In the genomic region with DNA sequence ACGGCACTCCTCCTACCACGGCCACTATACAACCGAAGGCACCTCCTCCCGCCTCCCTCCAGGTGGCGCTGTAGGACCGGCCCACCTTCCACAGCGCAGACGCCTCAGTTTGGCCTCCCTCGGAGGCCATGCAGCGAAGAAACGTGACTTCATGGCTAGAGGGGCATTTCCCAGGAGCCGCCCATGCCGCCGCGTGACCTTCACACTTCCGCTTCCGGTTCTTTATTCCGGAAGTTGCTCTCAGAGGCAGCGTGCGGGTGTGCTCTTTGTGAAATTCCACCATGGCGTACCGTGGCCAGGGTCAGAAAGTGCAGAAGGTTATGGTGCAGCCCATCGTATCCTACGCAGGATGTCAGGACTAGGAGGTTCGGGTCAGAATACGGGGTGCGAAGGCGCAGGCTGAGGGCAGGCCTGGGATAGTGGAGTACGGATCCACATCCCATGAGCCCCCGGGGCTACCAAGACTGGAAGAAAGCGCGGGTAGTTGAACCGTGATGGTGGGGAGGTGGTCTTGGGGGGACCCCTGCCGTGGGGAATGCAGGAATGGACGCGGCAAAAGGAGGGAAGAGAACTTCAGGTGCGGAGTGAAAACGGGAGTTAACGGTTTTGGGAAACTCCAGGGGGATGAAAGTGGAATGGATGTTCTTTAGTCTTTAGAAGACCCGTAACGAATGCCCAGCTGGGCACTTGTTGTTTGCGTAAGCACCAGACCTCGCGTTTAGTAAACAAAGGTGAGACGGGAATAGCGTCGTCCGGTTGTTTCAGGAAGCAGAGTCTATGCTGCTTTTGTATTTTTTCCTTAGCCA, we compare ENCODE assay signal across 8 cellular contexts. TPM values are rescaled to one million over a fixed set of nuclear protein-coding genes. Genes with fewer than 3 reads are reported as not detected.
DNase-seq lines count a peak whose midpoint lies in the region; ATAC-seq, FAIRE-seq and TF ChIP-seq lines count a peak whose summit lies in the region.

Gene SNRPE (plus strand): TSS at position 221 of the 806 bp plus-strand sequence. CDS start 61 bp downstream, at position 282.

- peak within 1 kb of the TSS; percentile 68 for H3K27ac ChIP-seq in H9 (ENCODE audit: insufficient read length, low read depth, low read length)

- TF ChIP-seq CTCF in H9 (conservative IDR thresholded peaks at IDR 0.05) (peak; percentile 98), fibroblast of the aortic adventitia (IDR thresholded peaks at IDR 0.05; ENCODE audit: insufficient read depth, low read length) (peak; percentile 97), nephron progenitor cell (IDR thresholded peaks at IDR 0.05) (peak; percentile 96)

- no peak within 1 kb of the TSS for H2BK20ac ChIP-seq in H9 (ENCODE audit: low read depth, low read length, poor library complexity, severe bottlenecking)

- H3K23ac ChIP-seq in H9 (ENCODE audit: insufficient read length, low read depth, low read length): no peak within 1 kb of the TSS

- DNase-seq in H9 (peak; percentile 99), M059J (ENCODE audit: low read depth) (peak; percentile 98), SHP77 (lab: John Stamatoyannopoulos, UW) (peak; percentile 95 to 96), fibroblast of the aortic adventitia (ENCODE audit: low read depth) (peak; percentile 98), nephron progenitor cell (peak; percentile 95)
- DNase-seq in activated effector memory CD4-positive, alpha-beta T cell treated with Interleukin-2 at 50 U/mL for 16 hours: peak; percentile 92
- peak; percentile 95 to 98 for DNase-seq in stimulated activated naive CD8-positive, alpha-beta T cell treated with anti-CD3 and anti-CD28 coated beads, Interleukin-15, amount 100 ng/mL, for 72 hours

- peak within 1 kb of the TSS; percentile 97 to 98 for H3K4me3 Mint-ChIP-seq in H9
- H3K4me3 Mint-ChIP-seq in nephron progenitor cell: peak within 1 kb of the TSS; percentile 100
- peak within 1 kb of the TSS; percentile 92 to 100 for H3K4me3 Mint-ChIP-seq in stimulated activated naive CD8-positive, alpha-beta T cell treated with anti-CD3 and anti-CD28 coated beads, Interleukin-15, amount 100 ng/mL, for 72 hours

- H4K91ac ChIP-seq in H9 (ENCODE audit: insufficient read length, low read depth, low read length): no peak within 1 kb of the TSS

- H3K4me1 Mint-ChIP-seq in H9 (peaks cover 11 to 13% of the 10 kb centered on the region in 2 experiments), nephron progenitor cell (peaks cover 24% of the 10 kb centered on the region)
- peaks cover 38% of the 10 kb centered on the region for H3K4me1 Mint-ChIP-seq in stimulated activated naive CD8-positive, alpha-beta T cell treated with anti-CD3 and anti-CD28 coated beads, Interleukin-15, amount 100 ng/mL, for 72 hours

- H3K9ac ChIP-seq in H9 (ENCODE audit: extremely low read depth, insufficient read length, low read length): peak within 1 kb of the TSS; percentile 98

- WGBS in H9 (ENCODE audit: extremely low coverage, insufficient read length, low lambda C conversion rate): no CpG with 5 or more reads among the region's 48 CpGs

- H3K36me3 Mint-ChIP-seq in H9 (ENCODE audit: insufficient read depth in 1 of 3, low read depth in 3 of 3) (peaks cover 24 to 46% (median 39%) of the 10 kb centered on the region in 3 experiments), nephron progenitor cell (ENCODE audit: low read depth) (peaks cover 45% of the 10 kb centered on the region)

- no peaks in the 10 kb centered on the region for H4K20me1 ChIP-seq in H9 (ENCODE audit: control insufficient read depth, insufficient read depth, insufficient read length)

- H2BK12ac ChIP-seq in H9 (ENCODE audit: insufficient read length, low read depth, low read length): peak within 1 kb of the TSS; percentile 37

- H3K27ac Mint-ChIP-seq in H9: peak within 1 kb of the TSS; percentile 99 to 100 (median 100)
- H3K27ac Mint-ChIP-seq in nephron progenitor cell: peak within 1 kb of the TSS; percentile 99
- peak within 1 kb of the TSS; percentile 97 to 100 for H3K27ac Mint-ChIP-seq in stimulated activated naive CD8-positive, alpha-beta T cell treated with anti-CD3 and anti-CD28 coated beads, Interleukin-15, amount 100 ng/mL, for 72 hours

- peak within 1 kb of the TSS; percentile 86 for H3T11ph ChIP-seq in H9 (ENCODE audit: low read length)

- H3K27me3 Mint-ChIP-seq in H9 (ENCODE audit: low read depth) (no peaks in the 10 kb centered on the region; the same call in 1 of the 2 replicates), nephron progenitor cell (ENCODE audit: low read depth, poor library complexity) (peaks cover 3% of the 10 kb centered on the region)
- no peaks in the 10 kb centered on the region for H3K27me3 Mint-ChIP-seq in stimulated activated naive CD8-positive, alpha-beta T cell treated with anti-CD3 and anti-CD28 coated beads, Interleukin-15, amount 100 ng/mL, for 72 hours

- no peaks in the 10 kb centered on the region for H3K27me3 ChIP-seq in H9 (ENCODE audit: insufficient read depth, low read length)

- peak within 1 kb of the TSS; percentile 99 for H3K4me3 ChIP-seq in fibroblast of the aortic adventitia (ENCODE audit: low read depth, low read length)

- H4K5ac ChIP-seq in H9 (ENCODE audit: insufficient read length, low read depth, low read length): peak within 1 kb of the TSS; percentile 98

- H3K9me3 ChIP-seq in H9 (ENCODE audit: control insufficient read depth, low read depth, low read length): no peaks in the 10 kb centered on the region

- peak; percentile 93 for FAIRE-seq in G401.6 (lab: Jason Lieb, UNC)

- H2AK5ac ChIP-seq in H9 (ENCODE audit: insufficient read length, low read length): no peak within 1 kb of the TSS

- H3K4me2 ChIP-seq in H9 (ENCODE audit: insufficient read depth, insufficient read length, low read length): peak within 1 kb of the TSS; percentile 39

- peaks cover 10% of the 10 kb centered on the region; the same call in 1 of the 2 replicates for H3K79me2 ChIP-seq in H9 (ENCODE audit: insufficient read depth, low read length)

- ATAC-seq in stimulated activated naive CD8-positive, alpha-beta T cell treated with anti-CD3 and anti-CD28 coated beads, Interleukin-15, amount 100 ng/mL, for 72 hours: peak; percentile 97

- H2BK5ac ChIP-seq in H9 (ENCODE audit: insufficient read length, low read length): peak within 1 kb of the TSS; percentile 74

- no peak within 1 kb of the TSS; the same call in 1 of the 2 replicates for H3K4ac ChIP-seq in H9 (ENCODE audit: low read depth, low read length)

- peak within 1 kb of the TSS; percentile 97 for H2BK120ac ChIP-seq in H9 (ENCODE audit: low read depth, low read length, poor library complexity, severe bottlenecking)

- peak within 1 kb of the TSS; percentile 96 for H3K56ac ChIP-seq in H9 (ENCODE audit: insufficient read length, low read depth, low read length)

- H3K4me1 ChIP-seq in H9 (ENCODE audit: insufficient read depth, low read length): peaks cover 2% of the 10 kb centered on the region; the same call in 1 of the 2 replicates

- H3K14ac ChIP-seq in H9 (ENCODE audit: insufficient read depth, low read length): peak within 1 kb of the TSS; percentile 99

- H4K8ac ChIP-seq in H9 (replicated peaks; ENCODE audit: insufficient read length, low read depth, low read length): peak within 1 kb of the TSS; percentile 85

- H3K23me2 ChIP-seq in H9 (ENCODE audit: insufficient read length, low read depth, low read length, poor library complexity, severe bottlenecking): peaks cover 3% of the 10 kb centered on the region

- H3K9me3 Mint-ChIP-seq in H9: no peaks in the 10 kb centered on the region
- no peaks in the 10 kb centered on the region for H3K9me3 Mint-ChIP-seq in nephron progenitor cell
- no peaks in the 10 kb centered on the region for H3K9me3 Mint-ChIP-seq in stimulated activated naive CD8-positive, alpha-beta T cell treated with anti-CD3 and anti-CD28 coated beads, Interleukin-15, amount 100 ng/mL, for 72 hours

- no peak within 1 kb of the TSS for H2BK15ac ChIP-seq in H9 (ENCODE audit: low read depth, low read length)

- H3K18ac ChIP-seq in H9 (ENCODE audit: insufficient read length, low read depth, low read length): peak within 1 kb of the TSS; percentile 99

- H3K79me1 ChIP-seq in H9 (ENCODE audit: insufficient read depth, low read depth, low read length, poor library complexity, severe bottlenecking): peaks cover 5% of the 10 kb centered on the region

- no peak within 1 kb of the TSS for H2AFZ ChIP-seq in H9 (ENCODE audit: low read length)

RNA-seq across cellular contexts. Expression of gene SNRPE, which starts in this region (rescaled TPM):
- total RNA-seq in H9 (2021) (326 and 327 TPM in 2 replicates), fibroblast of the aortic adventitia (ENCODE audit: low replicate concordance) (95.4 and 105 TPM in 2 replicates)
- 166 and 272 TPM in 2 replicates for total RNA-seq in M059J (2014; rRNA removed; shearing (Covaris generic))

Comparison
In these comparisons a context has a peak if more than half of its experiments do, and no peak if none do; other contexts are left out.
1. Peak in every context shown above with its lines: DNase-seq, ATAC-seq, H3K4me3 ChIP-seq and H3K27ac ChIP-seq.